Comparison of ENCODE assay signal across 22 cellular contexts in the genomic region with DNA sequence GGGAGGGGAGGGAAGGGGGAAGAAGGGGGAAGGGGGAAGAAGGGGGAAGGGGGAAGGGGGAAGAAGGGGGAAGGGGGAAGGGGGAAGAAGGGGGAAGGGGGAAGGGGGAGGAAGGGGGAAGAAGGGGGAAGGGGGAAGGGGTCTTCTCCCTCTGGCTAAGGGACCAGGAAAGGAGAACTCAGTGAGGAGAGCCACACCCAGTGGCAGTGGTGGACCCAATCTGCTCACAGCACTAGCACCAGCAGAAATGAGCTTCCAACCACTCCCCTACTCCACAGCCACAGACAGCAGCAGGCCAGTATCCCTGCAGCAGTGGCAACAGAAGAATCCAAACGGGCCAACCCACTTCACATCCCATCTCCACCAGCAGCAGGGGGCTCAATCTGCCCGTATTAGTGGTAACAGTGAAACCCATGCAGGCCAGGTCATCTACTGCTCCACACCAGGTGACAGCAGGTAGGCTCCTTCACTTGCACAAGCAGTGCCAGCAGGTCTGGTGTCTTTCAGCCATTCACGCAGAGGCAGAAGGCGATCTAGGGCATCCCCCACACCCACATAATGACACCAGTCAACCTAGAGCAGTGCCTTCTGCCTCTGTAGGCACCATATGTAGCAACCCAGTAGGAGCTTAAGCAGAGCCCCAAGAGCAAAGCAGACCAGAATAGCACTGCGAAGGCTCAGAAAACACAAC. TPM values are rescaled to one million over a fixed set of nuclear protein-coding genes. Genes with fewer than 3 reads are reported as not detected.
"Had no signal": no experiment of that assay in that cellular context is flagged by ENCODE, and none has a peak within 500 bp of the region (broad histone marks: within the 10 kb centered on the region; RNA-seq: fewer than 3 reads in every experiment).

No MANE protein-coding gene starts in this region.

- H3K9me3 ChIP-seq: ascending aorta, breast epithelium, left lung, tibial artery, vagina had no signal

- H3K27me3 ChIP-seq: ascending aorta, breast epithelium, gastroesophageal sphincter, hepatocyte, left lung, tibial artery, vagina had no signal

- DNase-seq: activated CD4-positive, alpha-beta memory T cell treated with anti-CD3 and anti-CD28 coated beads for 36 hours; activated CD4-positive, alpha-beta T cell treated with anti-CD3 and anti-CD28 coated beads for 36 hours; activated CD8-positive, alpha-beta memory T cell treated with anti-CD3 and anti-CD28 coated beads, Interleukin-2, amount 10 ng/mL, durations not matched to agents 7 days and 5 days; activated naive CD4-positive, alpha-beta T cell treated with anti-CD3 and anti-CD28 coated beads for 36 hours; activated naive CD8-positive, alpha-beta T cell treated with anti-CD3 and anti-CD28 coated beads, Interleukin-2, amount 50 U/mL, for 24 hours; activated T-cell treated with anti-CD3 and anti-CD28 coated beads, Interleukin-2, amount 50 U/mL, for 1 hour; erythroblast; natural killer cell; nucleus accumbens; posterior cingulate gyrus; retina; stimulated activated CD4-positive, alpha-beta T cell treated with anti-CD3 and anti-CD28 coated beads, Interleukin-4, amount 100 ng/mL, for 24 hours; stimulated activated naive CD4-positive, alpha-beta T cell; tibial artery had no signal

- H3K4me1 ChIP-seq: ascending aorta, breast epithelium, gastroesophageal sphincter, tibial artery, vagina had no signal

- ATAC-seq: activated CD4-positive, alpha-beta T cell treated with anti-CD3 and anti-CD28 coated beads for 36 hours; activated CD8-positive, alpha-beta memory T cell treated with anti-CD3 and anti-CD28 coated beads, Interleukin-2, amount 10 ng/mL, durations not matched to agents 7 days and 5 days; activated naive CD8-positive, alpha-beta T cell treated with anti-CD3 and anti-CD28 coated beads, Interleukin-2, amount 50 U/mL, for 24 hours; gastroesophageal sphincter; left lung; natural killer cell had no signal

- H3K4me3 ChIP-seq: ascending aorta, breast epithelium, gastroesophageal sphincter, hepatocyte, left lung, tibial artery, vagina had no signal

- H3K36me3 ChIP-seq: ascending aorta, breast epithelium, gastroesophageal sphincter, left lung, tibial artery, vagina had no signal

RNA-seq across cellular contexts. Expression of a gene that starts 39.4 kb away (rescaled TPM):
- total RNA-seq: activated CD8-positive, alpha-beta memory T cell treated with anti-CD3 and anti-CD28 coated beads, Interleukin-2, amount 10 ng/mL, durations not matched to agents 7 days and 5 days; activated naive CD4-positive, alpha-beta T cell treated with anti-CD3 and anti-CD28 coated beads for 36 hours; breast epithelium; left lung; natural killer cell; skeletal muscle tissue; subcutaneous adipose tissue had no signal
